ENCODE assay signal across 11 cellular contexts in the genomic region with DNA sequence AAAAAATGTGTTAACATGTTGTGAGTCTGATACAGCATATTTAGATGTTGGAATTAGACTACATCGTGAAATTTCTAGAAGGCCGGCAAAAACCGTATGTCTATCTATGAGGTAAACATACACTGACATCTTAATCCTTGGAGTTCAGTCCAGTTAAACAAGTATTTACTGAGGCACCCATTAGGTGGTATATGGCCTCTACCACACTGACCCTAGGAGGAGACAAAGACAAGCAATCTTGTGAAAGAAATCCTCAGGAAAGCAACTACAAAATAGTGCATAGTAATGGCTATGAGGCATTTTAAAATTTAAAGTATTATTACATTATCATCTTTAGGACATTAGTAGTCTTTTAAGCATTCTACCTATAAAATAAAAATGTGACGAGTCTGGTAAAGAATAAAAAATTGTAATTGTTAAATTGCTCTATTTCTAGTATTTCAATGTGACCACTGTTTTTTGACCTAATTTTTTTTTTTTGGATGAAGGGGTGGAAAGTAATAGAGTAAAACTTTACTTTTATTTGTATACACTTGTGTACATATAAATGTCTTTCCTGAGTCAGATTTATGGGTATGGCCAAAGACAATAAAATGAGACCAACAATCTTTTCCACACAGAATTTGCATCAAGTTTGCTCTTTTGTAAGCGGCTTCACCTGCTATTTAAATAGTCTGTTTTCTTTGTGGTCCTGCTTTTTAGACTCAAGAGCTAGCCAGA. TPM values are rescaled to one million over a fixed set of nuclear protein-coding genes. Genes with fewer than 3 reads are reported as not detected.
DNase-seq lines count a peak whose midpoint lies in the region; ATAC-seq and TF ChIP-seq lines count a peak whose summit lies in the region.
"Had no signal": no experiment of that assay in that cellular context is flagged by ENCODE, and none has a peak within 500 bp of the region (broad histone marks: within the 10 kb centered on the region; RNA-seq: fewer than 3 reads in every experiment).

No MANE protein-coding gene starts in this region.

- WGBS in SK-N-SH (ENCODE audit: low lambda C conversion rate), result 94% methylated on average over 5 of the region's 5 CpGs

- CTCF ChIA-PET in SK-N-SH (lab: Yijun Ruan, JAX), result interaction anchor here (0.9 to 1.8 kb wide), 4 partner anchors 9 to 206 kb away, joined by 3 to 4 read pairs (median 4); no protein-coding TSS in a partner anchor

- no peaks in the 10 kb centered on the region for H3K27me3 Mint-ChIP-seq in GM23338 (ENCODE audit: insufficient read depth, low read depth, poor library complexity)
- no peaks in the 10 kb centered on the region for H3K27me3 Mint-ChIP-seq in stimulated activated memory B cell treated with anti-CD40 and anti-IgM and Interleukin-4, amounts not matched to agents 10 μg/mL and 1 μg/mL and 100 μg/mL, for 72 hours

- H3K9me3 ChIP-seq in SK-N-SH (no peaks in the 10 kb centered on the region), WERI-Rb-1 (ENCODE audit: severe bottlenecking) (no peaks in the 10 kb centered on the region)

- 0 out of 2 replicates have a peak, but pooled peaks cover 6% of the 10 kb centered on the region for H3K79me2 ChIP-seq in GM23338 (replicated peaks; ENCODE audit: insufficient read depth)
- peaks cover 41% of the 10 kb centered on the region for H3K79me2 ChIP-seq in SK-N-SH (ENCODE audit: insufficient read depth)

- peaks cover 11% of the 10 kb centered on the region; the same call in 2 of the 3 replicates for H3K4me1 Mint-ChIP-seq in GM23338
- peaks cover 13% of the 10 kb centered on the region for H3K4me1 Mint-ChIP-seq in stimulated activated memory B cell treated with anti-CD40 and anti-IgM and Interleukin-4, amounts not matched to agents 10 μg/mL and 1 μg/mL and 100 μg/mL, for 72 hours

- peaks cover 15% of the 10 kb centered on the region; the same call in 2 of the 3 replicates for H3K36me3 Mint-ChIP-seq in GM23338 (ENCODE audit: low read depth)
- H3K36me3 Mint-ChIP-seq in stimulated activated memory B cell treated with anti-CD40 and anti-IgM and Interleukin-4, amounts not matched to agents 10 μg/mL and 1 μg/mL and 100 μg/mL, for 72 hours, result peaks cover 6% of the 10 kb centered on the region

- H3F3A ChIP-seq in GM23338 (replicated peaks; ENCODE audit: low read depth) (no peaks in the 10 kb centered on the region), SK-N-SH (replicated peaks; ENCODE audit: insufficient read depth) (peaks cover 5% of the 10 kb centered on the region)

- peak; percentile 10 to 40; a peak in 2 of 4 replicates for TF ChIP-seq CTCF in GM23338 (conservative IDR thresholded peaks at IDR 0.05; ENCODE audit: low read depth in 2 of 2)
- TF ChIP-seq CTCF in SK-N-SH (IDR thresholded peaks at IDR 0.05), result peak; percentile 22; the same call in 1 of the 2 replicates
- peak; percentile 40 for TF ChIP-seq CTCF in fibroblast of villous mesenchyme (IDR thresholded peaks at IDR 0.05; ENCODE audit: insufficient read depth, low read depth, low read length)
- no peak for TF ChIP-seq CTCF in WERI-Rb-1 (IDR thresholded peaks at IDR 0.05; ENCODE audit: low read depth, low read length)

- H3K4me3 ChIP-seq in GM23338 (no peak overlapping the region), SK-N-SH (ENCODE audit: low read depth in 2 of 2, low read length in 1 of 2) (no peak overlapping the region), fibroblast of villous mesenchyme (ENCODE audit: low read depth, low read length) (no peak overlapping the region), WERI-Rb-1 (ENCODE audit: low read depth, low read length) (no peak overlapping the region)

- DNase-seq in GM23338 (ENCODE audit: low spot score) (peak; percentile 11), SK-N-SH (no peak), fibroblast of villous mesenchyme (ENCODE audit: low read depth) (peak; percentile 58), WERI-Rb-1 (no peak)
- DNase-seq in activated naive CD4-positive, alpha-beta T cell treated with anti-CD3 and anti-CD28 coated beads, Interleukin-2, amount 50 U/mL, for 16 hours, result no peak
- DNase-seq: activated naive CD4-positive, alpha-beta T cell; GF-D8; kidney glomerular epithelial cell; NCI-H2107 had no signal

- TF ChIP-seq EP300 in SK-N-SH (IDR thresholded peaks at IDR 0.05; ENCODE audit: borderline replicate concordance in 1 of 2, low read depth in 1 of 2, low read length in 1 of 2), result no peak

- peak overlapping the region; percentile 16; the same call in 1 of the 2 replicates for H3K4me2 ChIP-seq in GM23338
- H3K4me2 ChIP-seq in SK-N-SH, result no peak overlapping the region

- H3K9me3 Mint-ChIP-seq in GM23338, result peaks cover 13% of the 10 kb centered on the region
- no peaks in the 10 kb centered on the region for H3K9me3 Mint-ChIP-seq in stimulated activated memory B cell treated with anti-CD40 and anti-IgM and Interleukin-4, amounts not matched to agents 10 μg/mL and 1 μg/mL and 100 μg/mL, for 72 hours

- no peak overlapping the region for H3K9ac ChIP-seq in SK-N-SH

- H3K4me1 ChIP-seq in GM23338 (ENCODE audit: insufficient read depth), result peaks cover 11% of the 10 kb centered on the region; the same call in 1 of the 2 replicates
- H3K4me1 ChIP-seq in SK-N-SH (ENCODE audit: control insufficient read depth in 1 of 2, insufficient read depth in 2 of 2, low read depth in 1 of 2, low read length in 1 of 2), result peaks cover 12 to 19% of the 10 kb centered on the region in 2 experiments

- ATAC-seq in GM23338 (peak; percentile 56), HG03095 (IDR thresholded peaks at IDR 0.05; ENCODE audit: unreplicated experiment) (no peak)
- ATAC-seq in stimulated activated memory B cell treated with anti-CD40 and anti-IgM and Interleukin-4, amounts not matched to agents 10 μg/mL and 1 μg/mL and 100 μg/mL, for 72 hours, result no peak

- peak; percentile 40 for TF ChIP-seq RAD21 in SK-N-SH (IDR thresholded peaks at IDR 0.05; ENCODE audit: low read length)

- peak overlapping the region; percentile 65 for H3K27ac Mint-ChIP-seq in GM23338
- H3K27ac Mint-ChIP-seq in stimulated activated memory B cell treated with anti-CD40 and anti-IgM and Interleukin-4, amounts not matched to agents 10 μg/mL and 1 μg/mL and 100 μg/mL, for 72 hours, result peak overlapping the region; percentile 8

- H2AFZ ChIP-seq in GM23338 (no peak overlapping the region), SK-N-SH (ENCODE audit: low read depth) (no peak overlapping the region)

- POLR2A ChIA-PET in SK-N-SH (lab: Yijun Ruan, JAX), result interaction anchor here (1.1 kb wide), 1 partner anchor 50 kb away, joined by 4 read pairs; the partner anchor contains the start of gene KATNAL1

- no peak overlapping the region for H3K4me3 Mint-ChIP-seq in GM23338
- H3K4me3 Mint-ChIP-seq in stimulated activated memory B cell treated with anti-CD40 and anti-IgM and Interleukin-4, amounts not matched to agents 10 μg/mL and 1 μg/mL and 100 μg/mL, for 72 hours, result no peak overlapping the region

- H4K20me1 ChIP-seq in GM23338 (replicated peaks; ENCODE audit: insufficient read depth), result no peaks in the 10 kb centered on the region
- no peaks in the 10 kb centered on the region for H4K20me1 ChIP-seq in SK-N-SH (ENCODE audit: insufficient read depth)

- H3K9me2 ChIP-seq in GM23338 (ENCODE audit: insufficient read depth) (no peaks in the 10 kb centered on the region), SK-N-SH (no peaks in the 10 kb centered on the region)

- H3K36me3 ChIP-seq in GM23338 (ENCODE audit: insufficient read depth), result no peaks in the 10 kb centered on the region; the same call in 1 of the 2 replicates
- peaks cover 16 to 23% of the 10 kb centered on the region in 2 experiments for H3K36me3 ChIP-seq in SK-N-SH (replicated peaks in 1 of 2; ENCODE audit: control insufficient read depth in 1 of 2, insufficient read depth in 2 of 2, low read length in 1 of 2)
- no peaks in the 10 kb centered on the region for H3K36me3 ChIP-seq in WERI-Rb-1

- H3K27ac ChIP-seq in GM23338 (ENCODE audit: low read depth) (no peak overlapping the region), SK-N-SH (ENCODE audit: low read depth in 2 of 2, low read length in 1 of 2) (peak overlapping the region in 1 of 2 experiments; percentile 87; a peak in 2 of 4 replicates), WERI-Rb-1 (no peak overlapping the region)

- H3K27me3 ChIP-seq in GM23338 (ENCODE audit: insufficient read depth), result no peaks in the 10 kb centered on the region
- no peaks in the 10 kb centered on the region for H3K27me3 ChIP-seq in SK-N-SH (ENCODE audit: insufficient read depth)
- H3K27me3 ChIP-seq in WERI-Rb-1 (ENCODE audit: insufficient read depth, low read depth, severe bottlenecking), result no peaks in the 10 kb centered on the region

TF ChIP-seq in GM23338, 12 proteins besides CTCF, POLR2A, EP300 and RAD21 (continues in another document):
- no peak for TF ChIP-seq NANOG (IDR thresholded peaks at IDR 0.05; ENCODE audit: borderline replicate concordance)

TF ChIP-seq in SK-N-SH, 30 proteins besides CTCF, POLR2A, EP300 and RAD21 (continues in another document):
- TF ChIP-seq, protein P1, sequence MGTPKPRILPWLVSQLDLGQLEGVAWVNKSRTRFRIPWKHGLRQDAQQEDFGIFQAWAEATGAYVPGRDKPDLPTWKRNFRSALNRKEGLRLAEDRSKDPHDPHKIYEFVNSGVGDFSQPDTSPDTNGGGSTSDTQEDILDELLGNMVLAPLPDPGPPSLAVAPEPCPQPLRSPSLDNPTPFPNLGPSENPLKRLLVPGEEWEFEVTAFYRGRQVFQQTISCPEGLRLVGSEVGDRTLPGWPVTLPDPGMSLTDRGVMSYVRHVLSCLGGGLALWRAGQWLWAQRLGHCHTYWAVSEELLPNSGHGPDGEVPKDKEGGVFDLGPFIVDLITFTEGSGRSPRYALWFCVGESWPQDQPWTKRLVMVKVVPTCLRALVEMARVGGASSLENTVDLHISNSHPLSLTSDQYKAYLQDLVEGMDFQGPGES (IDR thresholded peaks at IDR 0.05; ENCODE audit: low read depth, low read length), result no peak
- TF ChIP-seq SMC3 (IDR thresholded peaks at IDR 0.05; ENCODE audit: low read depth, low read length) (no peak), RXRA (IDR thresholded peaks at IDR 0.05; ENCODE audit: borderline replicate concordance, low read depth) (no peak), FOXJ3 (CRISPR knock-in tag; IDR thresholded peaks at IDR 0.05) (no peak)
- TF ChIP-seq, protein P2, sequence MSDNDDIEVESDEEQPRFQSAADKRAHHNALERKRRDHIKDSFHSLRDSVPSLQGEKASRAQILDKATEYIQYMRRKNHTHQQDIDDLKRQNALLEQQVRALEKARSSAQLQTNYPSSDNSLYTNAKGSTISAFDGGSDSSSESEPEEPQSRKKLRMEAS (IDR thresholded peaks at IDR 0.05; ENCODE audit: low read depth), result no peak

RNA-seq across cellular contexts. Expression of gene KATNAL1, which starts 50.5 kb away (rescaled TPM):
- 11.5 and 14.3 TPM in 2 replicates for total RNA-seq in GM23338 (2014; rRNA removed; shearing (Covaris generic))
- 6.0 and 6.1 TPM in 2 replicates for polyA plus RNA-seq in GM23338 (2016; fragmentation: Nextera tagmentation; extraction: Ambion mirVana)
- polyA plus RNA-seq in SK-N-SH (2012; rRNA removed), result 5.1 and 6.1 TPM in 2 replicates
- polyA plus RNA-seq in SK-N-SH (2012; cell fraction: cytosol; rRNA removed), result 7.2 and 8.1 TPM in 2 replicates
- polyA plus RNA-seq in SK-N-SH (2012; cell fraction: nucleus; rRNA removed), result 3.0 and 6.2 TPM in 2 replicates
- 29.0 and 35.4 TPM in 2 replicates for total RNA-seq in fibroblast of villous mesenchyme

Comparison
In these comparisons a context has a peak if more than half of its experiments do, and no peak if none do; other contexts are left out.
1. DNase-seq: peak in GM23338 (single experiment) and fibroblast of villous mesenchyme (single experiment); none in SK-N-SH (single experiment), activated naive CD4-positive, alpha-beta T cell treated with anti-CD3 and anti-CD28 coated beads, Interleukin-2, amount 50 U/mL, for 16 hours (single experiment) and WERI-Rb-1 (single experiment).